Comparison of ENCODE assay signal across 22 cellular contexts in the genomic region with DNA sequence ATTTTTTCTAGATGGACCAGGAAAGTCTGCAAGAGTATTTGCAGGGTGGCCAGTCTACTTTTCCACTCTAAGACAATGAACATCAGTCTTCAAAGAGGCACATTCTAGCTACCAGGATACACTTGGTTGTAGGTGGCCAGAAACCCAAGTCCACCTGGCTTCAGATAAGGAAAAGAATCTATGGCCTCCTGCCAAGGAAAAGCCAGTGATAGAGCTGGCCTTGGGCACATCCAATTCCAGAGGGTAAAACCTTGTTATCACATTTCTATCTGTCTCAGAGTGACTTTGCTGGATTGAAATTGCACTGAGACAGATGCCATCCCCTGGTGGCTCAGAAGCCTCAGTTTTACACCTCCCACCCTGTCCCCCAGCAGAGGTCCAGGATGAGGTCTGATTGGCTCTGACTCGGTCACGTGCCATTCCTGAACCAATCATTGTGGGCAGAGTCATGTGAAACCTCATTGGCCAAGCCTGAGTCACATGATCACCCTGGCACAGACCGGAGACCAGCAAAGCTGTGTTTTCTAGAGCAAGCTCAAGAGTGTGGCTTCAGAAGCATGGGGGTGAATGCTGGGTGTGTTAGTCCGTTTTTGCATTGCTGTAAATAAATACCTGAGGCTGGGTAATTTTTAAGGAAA.
A peak's percentile ranks its signal among the peaks of the same experiment; 100 is the strongest.
DNase-seq lines count a peak whose midpoint lies in the region; ATAC-seq, FAIRE-seq and TF ChIP-seq lines count a peak whose summit lies in the region.
"Had no signal": no experiment of that assay in that cellular context is flagged by ENCODE, and none has a peak within 500 bp of the region (broad histone marks: within the 10 kb centered on the region; RNA-seq: fewer than 3 reads in every experiment).

No MANE protein-coding gene starts in this region.

- no peak overlapping the region for H2BK15ac ChIP-seq in IMR-90 (ENCODE audit: low read depth, low read length)

- H2BK20ac ChIP-seq in IMR-90 (ENCODE audit: low read depth, low read length): no peak overlapping the region

- CTCF ChIA-PET in IMR-90 (lab: Yijun Ruan, JAX) (interaction anchor here (1.1 kb wide), 1 partner anchor 12 kb away, joined by 3 read pairs; no protein-coding TSS in a partner anchor), HepG2 (lab: Yijun Ruan, JAX; ENCODE audit: low intra/inter-chr PET ratio, low total read pairs) (no interaction called here)

- no peak overlapping the region for H3K56ac ChIP-seq in IMR-90 (ENCODE audit: extremely low read depth, insufficient read depth, low read length)

- dilution Hi-C loops in IMR-90 (cut with HindIII; ENCODE audit: low sequenced_read_pairs, unreplicated experiment): no loop called here

- WGBS in IMR-90 (ENCODE audit: extremely low coverage in 2 of 2, insufficient read length in 1 of 2), 2 experiments: 88% methylated on average over 3 of the region's 4 CpGs; no CpG with 5 or more reads in 1 of the 2 experiments
- WGBS in HepG2 (ENCODE audit: low lambda C conversion rate): 73% methylated on average over 4 of the region's 4 CpGs

- no peak overlapping the region for H3K4me3 ChIP-seq in IMR-90 (ENCODE audit: insufficient read depth, low read depth, low read length)
- no peak overlapping the region for H3K4me3 ChIP-seq in SJCRH30
- H3K4me3 ChIP-seq in HepG2 (replicated peaks in 1 of 3; ENCODE audit: insufficient read depth in 1 of 3, low read depth in 2 of 3, low read length in 3 of 3): no peak overlapping the region

- TF ChIP-seq CTCF in IMR-90 (conservative IDR thresholded peaks at IDR 0.05; ENCODE audit: low read depth, low read length) (no peak), HepG2 (CRISPR knock-in tag; IDR thresholded peaks at IDR 0.05) (no peak)

- POLR2A ChIA-PET in IMR-90 (lab: Charles Lee; ENCODE audit: unreplicated experiment) (no interaction called here), HepG2 (lab: Yijun Ruan, JAX) (interaction anchor here (1.4 to 1.8 kb wide), 2 partner anchors 14 to 309 kb away, joined by 3 to 5 read pairs; no protein-coding TSS in a partner anchor)

- H3K9me3 ChIP-seq in IMR-90 (ENCODE audit: control insufficient read depth, insufficient read depth, low read length) (no peaks in the 10 kb centered on the region), SJCRH30 (replicated peaks) (no peaks in the 10 kb centered on the region), HepG2 (ENCODE audit: low read length) (no peaks in the 10 kb centered on the region)

- H2BK120ac ChIP-seq in IMR-90 (ENCODE audit: low read depth, low read length): no peak overlapping the region

- DNase-seq in Caki2 (ENCODE audit: low read depth): peak; percentile 42
- no peak for DNase-seq in IMR-90
- peak; percentile 64 to 81 for DNase-seq in SJCRH30
- DNase-seq in HepG2 (ENCODE audit: low spot score): peak; percentile 35
- no peak for DNase-seq in NCI-H1092 (lab: John Stamatoyannopoulos, UW)
- no peak for DNase-seq in T-helper 2 cell
- DNase-seq: activated CD4-positive, alpha-beta T cell treated with anti-CD3 and anti-CD28 coated beads, Interleukin-2, amount 50 U/mL, for 4 hours; activated naive CD4-positive, alpha-beta T cell treated with anti-CD3 and anti-CD28 coated beads, Interleukin-2, amount 50 U/mL, for 16 hours; activated T-cell treated with anti-CD3 and anti-CD28 coated beads, Interleukin-2, amount 50 U/mL, for 24 hours; AML-193; GOT3; natural killer cell; NCI-H1417 treated with DMSO at 0.1 percent for 48 hours; NCI-H345; posterior cingulate gyrus; RPMI8226 had no signal

- no peaks in the 10 kb centered on the region for H3K79me1 ChIP-seq in IMR-90 (ENCODE audit: low read depth in 1 of 2, low read length in 2 of 2)

- no peak overlapping the region for H3K18ac ChIP-seq in IMR-90 (ENCODE audit: low read depth, low read length)

- no peak overlapping the region for H3K4ac ChIP-seq in IMR-90 (ENCODE audit: low read depth, low read length)

- no peaks in the 10 kb centered on the region for H4K20me1 ChIP-seq in IMR-90 (ENCODE audit: insufficient read depth, low read length)
- no peaks in the 10 kb centered on the region for H4K20me1 ChIP-seq in HepG2 (ENCODE audit: insufficient read depth, low read length)

- H3K27ac ChIP-seq in IMR-90 (ENCODE audit: insufficient read depth, low read length) (no peak overlapping the region), SJCRH30 (no peak overlapping the region), HepG2 (ENCODE audit: extremely low read length, insufficient read depth, low read length) (no peak overlapping the region)
- H3K27ac ChIP-seq: HL-60, KMS-11 had no signal

- FAIRE-seq in HepG2 (lab: Jason Lieb, UNC): no peak
- FAIRE-seq: islet of Langerhans, urothelium cell line had no signal

- TF ChIP-seq POLR2A in IMR-90 (IDR thresholded peaks at IDR 0.05; ENCODE audit: low read depth, low read length) (no peak), HepG2 (IDR thresholded peaks at IDR 0.05; ENCODE audit: insufficient read depth in 1 of 2, low read depth in 2 of 2, low read length in 2 of 2) (no peak)

- H4K91ac ChIP-seq in IMR-90 (ENCODE audit: insufficient read depth, low read depth, low read length): no peak overlapping the region

- H2AFZ ChIP-seq in IMR-90 (replicated peaks; ENCODE audit: low read length, poor library complexity) (no peak overlapping the region), HepG2 (ENCODE audit: low read length) (no peak overlapping the region)

- TF ChIP-seq EP300 in HepG2 (IDR thresholded peaks at IDR 0.05; ENCODE audit: low read depth in 2 of 2, low read length in 2 of 2) (no peak), HepG2 (CRISPR knock-in tag; IDR thresholded peaks at IDR 0.05; ENCODE audit: borderline replicate concordance) (no peak)

- H3K4me1 ChIP-seq in IMR-90 (ENCODE audit: control insufficient read depth, insufficient read depth, low read length) (peaks cover 4% of the 10 kb centered on the region), SJCRH30 (peaks cover 69% of the 10 kb centered on the region), HepG2 (ENCODE audit: insufficient read depth, low read length) (peaks cover 52% of the 10 kb centered on the region)

- no peaks in the 10 kb centered on the region; the same call in 1 of the 2 replicates for H3K27me3 ChIP-seq in IMR-90 (ENCODE audit: control insufficient read depth, insufficient read depth, low read length)
- no peaks in the 10 kb centered on the region for H3K27me3 ChIP-seq in SJCRH30
- no peaks in the 10 kb centered on the region for H3K27me3 ChIP-seq in HepG2 (ENCODE audit: control insufficient read depth in 1 of 2, insufficient read depth in 2 of 2, low read length in 2 of 2)

- no peak overlapping the region for H4K5ac ChIP-seq in IMR-90 (ENCODE audit: low read depth, low read length)

- H3K4me2 ChIP-seq in IMR-90 (ENCODE audit: low read depth, low read length): no peak overlapping the region
- H3K4me2 ChIP-seq in HepG2 (ENCODE audit: low read depth, low read length): no peak overlapping the region
- H3K4me2 ChIP-seq: KMS-11 had no signal

- H3K36me3 ChIP-seq in IMR-90 (ENCODE audit: control insufficient read depth, insufficient read depth, low read length): no peaks in the 10 kb centered on the region
- no peaks in the 10 kb centered on the region for H3K36me3 ChIP-seq in SJCRH30
- H3K36me3 ChIP-seq in HepG2 (replicated peaks in 1 of 2; ENCODE audit: control insufficient read depth in 1 of 2, insufficient read depth in 2 of 2, low read length in 2 of 2): no peaks in the 10 kb centered on the region

- no peak overlapping the region for H3K9ac ChIP-seq in IMR-90 (ENCODE audit: low read depth, low read length)
- no peak overlapping the region for H3K9ac ChIP-seq in HepG2 (ENCODE audit: insufficient read depth, low read depth, low read length)
- H3K9ac ChIP-seq: KMS-11 had no signal

- no peak overlapping the region for H2BK5ac ChIP-seq in IMR-90 (ENCODE audit: low read depth, low read length, poor library complexity, severe bottlenecking)

- BruUV-seq in IMR-90 (replicated peaks; lab: Mats Ljungman, UMichigan) (no TSS peak), HepG2 (replicated peaks; lab: Mats Ljungman, UMichigan) (no TSS peak)

- no peak overlapping the region for H3K14ac ChIP-seq in IMR-90 (replicated peaks; ENCODE audit: low read depth, low read length)

- no peak overlapping the region for H3K23ac ChIP-seq in IMR-90 (ENCODE audit: low read depth, low read length)

- in situ Hi-C loops in Caki2 (cut with HindIII; ENCODE audit: low pct_unique_long_range_greater_than_20kb, low sequenced_read_pairs): no loop called here
- in situ Hi-C loops in IMR-90 (cut with MboI; ENCODE audit: low sequenced_read_pairs): loop anchor here (25.0 kb wide), 1 partner anchor 630 kb away; the partner anchor contains the start of gene ARFGEF2
- in situ Hi-C loops in HepG2 (cut with HindIII; ENCODE audit: extremely low pct_ligation_motif_present, low pct_unique_long_range_greater_than_20kb): no loop called here

- no peaks in the 10 kb centered on the region for H3K9me1 ChIP-seq in IMR-90 (ENCODE audit: insufficient read depth, low read length)

- H2AK5ac ChIP-seq in IMR-90 (ENCODE audit: low read depth, low read length): no peak overlapping the region

- ATAC-seq in IMR-90 (ENCODE audit: low read depth) (no peak), HepG2 (no peak; the same call in none of the 3 replicates), HG02623 (IDR thresholded peaks at IDR 0.05; ENCODE audit: unreplicated experiment) (no peak), HG03159 (IDR thresholded peaks at IDR 0.05; ENCODE audit: unreplicated experiment) (no peak)
- ATAC-seq: natural killer cell had no signal

- no peaks in the 10 kb centered on the region for H3K79me2 ChIP-seq in HepG2 (ENCODE audit: insufficient read depth, low read length)

- intact Hi-C loops in IMR-90 (cut with micrococcal nuclease) (no loop called here), HepG2 (cut with micrococcal nuclease; ENCODE audit: unreplicated experiment) (no loop called here)

- no peak overlapping the region for H2AK9ac ChIP-seq in IMR-90 (replicated peaks; ENCODE audit: low read depth, low read length, poor library complexity)

- TF ChIP-seq RAD21 in IMR-90 (IDR thresholded peaks at IDR 0.05; ENCODE audit: low read length) (no peak), HepG2 (CRISPR knock-in tag; IDR thresholded peaks at IDR 0.05) (no peak)

- no peak overlapping the region for H4K8ac ChIP-seq in IMR-90 (ENCODE audit: low read depth in 2 of 2, low read length in 2 of 2)

TF ChIP-seq in HepG2, 621 proteins besides CTCF, POLR2A, EP300 and RAD21 (continues in another document):
- no peak for TF ChIP-seq SOX13 (IDR thresholded peaks at IDR 0.05)
- TF ChIP-seq SOX13 (CRISPR knock-in tag; conservative IDR thresholded peaks at IDR 0.05 in 1 of 2, IDR thresholded peaks at IDR 0.05 in 1 of 2): no peak
- TF ChIP-seq RAD51 (IDR thresholded peaks at IDR 0.05; ENCODE audit: borderline replicate concordance): peak; percentile 54; the same call in 1 of the 2 replicates

Comparison
In these comparisons a context has a peak if more than half of its experiments do, and no peak if none do; other contexts are left out.
1. DNase-seq: peak in Caki2 (single experiment), SJCRH30 (2 of 2) and HepG2 (single experiment); none in IMR-90 (single experiment), NCI-H1092 (single experiment) and T-helper 2 cell (0 of 5).